Comparison of ENCODE assay signal across 10 cellular contexts in the genomic region with DNA sequence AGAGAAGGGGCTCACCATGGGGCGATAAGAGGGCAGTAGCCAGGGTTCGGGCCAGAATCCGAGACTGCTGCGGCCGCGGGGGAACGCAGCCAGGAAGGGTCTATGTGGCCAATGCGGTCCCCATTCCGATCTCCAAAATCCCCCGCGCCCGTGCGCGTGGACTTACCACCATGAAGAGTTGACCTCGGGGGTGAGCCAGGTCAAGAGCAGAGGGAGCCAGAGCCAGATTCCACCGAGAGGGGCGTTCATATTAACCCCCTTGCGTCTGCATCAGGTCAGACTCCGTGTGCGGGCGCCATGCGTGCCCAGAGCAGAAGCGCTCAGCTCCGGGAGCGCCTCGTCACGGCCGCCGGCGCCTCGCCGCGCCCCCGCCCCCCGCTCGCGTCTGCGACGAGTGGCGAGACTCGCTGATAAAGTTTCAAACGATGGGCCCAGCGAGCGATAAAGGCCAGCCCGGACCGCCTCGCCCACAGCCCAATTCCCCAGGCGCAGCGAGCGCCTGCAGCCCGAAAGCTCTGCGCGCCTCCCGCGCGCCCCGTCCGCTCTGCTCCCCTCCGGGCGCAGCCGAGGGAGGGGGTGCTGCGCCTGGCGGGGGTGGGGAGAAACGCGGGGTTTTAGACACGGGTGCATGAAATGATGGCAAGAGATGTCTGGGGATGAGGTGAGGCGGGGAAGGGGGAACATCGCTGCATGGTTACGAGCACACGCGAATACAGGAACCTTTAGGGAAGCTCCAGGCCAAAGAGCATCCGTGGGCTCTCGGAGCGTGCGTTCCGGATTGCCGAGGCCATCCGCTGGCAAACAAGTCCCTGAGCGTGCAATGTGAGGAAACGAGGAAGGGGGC. TPM values are rescaled to one million over a fixed set of nuclear protein-coding genes. Genes with fewer than 3 reads are reported as not detected.
A peak's percentile ranks its signal among the peaks of the same experiment; 100 is the strongest.
DNase-seq lines count a peak whose midpoint lies in the region; ATAC-seq, FAIRE-seq and TF ChIP-seq lines count a peak whose summit lies in the region.
"Had no signal": no experiment of that assay in that cellular context is flagged by ENCODE, and none has a peak within 500 bp of the region (broad histone marks: within the 10 kb centered on the region; RNA-seq: fewer than 3 reads in every experiment).

A gene (minus strand): TSS at position 318 of the 844 bp plus-strand sequence. CDS start 69 bp downstream, at position 249.

- no peaks in the 10 kb centered on the region for H3K9me3 Mint-ChIP-seq in endodermal cell
- H3K9me3 Mint-ChIP-seq in mesothelial cell of epicardium: peaks cover 18% of the 10 kb centered on the region
- H3K9me3 Mint-ChIP-seq in naive thymus-derived CD4-positive, alpha-beta T cell: peaks cover 0 to 20% (median 4%) of the 10 kb centered on the region in 11 donors

- H3K4me3 Mint-ChIP-seq in endodermal cell (peak within 1 kb of the TSS; percentile 67), mesothelial cell of epicardium (peak within 1 kb of the TSS; percentile 79)
- H3K4me3 Mint-ChIP-seq in naive thymus-derived CD4-positive, alpha-beta T cell: peak within 1 kb of the TSS in 2 of 10 donors; percentile 25 to 51

- CTCF ChIA-PET in AG04449 (lab: Yijun Ruan, JAX): interaction anchor here (1.1 to 4.1 kb wide), 5 partner anchors 11 to 165 kb away, joined by 3 to 24 read pairs (median 3); no protein-coding TSS in a partner anchor
- CTCF ChIA-PET in naive thymus-derived CD4-positive, alpha-beta T cell (lab: Charles Lee): no interaction called here

- no peaks in the 10 kb centered on the region; the same call in 1 of the 2 replicates for H3K9me3 ChIP-seq in HUES64 (ENCODE audit: insufficient read depth, low read depth, low read length)
- H3K9me3 ChIP-seq in endodermal cell (ENCODE audit: control insufficient read depth, low read length): no peaks in the 10 kb centered on the region
- H3K9me3 ChIP-seq in naive thymus-derived CD4-positive, alpha-beta T cell (ENCODE audit: control insufficient read depth in 2 of 3, low read length in 3 of 3): no peaks in the 10 kb centered on the region

- WGBS in HUES64: 1% methylated on average over 80 of the region's 80 CpGs
- WGBS in endodermal cell (ENCODE audit: insufficient coverage in 1 of 2, insufficient read length in 1 of 2), 2 experiments: 1 to 2% methylated on average over 21 to 80 of the region's 80 CpGs

- peaks cover 96% of the 10 kb centered on the region for H3K27me3 ChIP-seq in HUES64 (ENCODE audit: insufficient read depth, low read length)
- peaks cover 97% of the 10 kb centered on the region for H3K27me3 ChIP-seq in endodermal cell (ENCODE audit: control insufficient read depth, insufficient read depth, low read length, poor library complexity, severe bottlenecking)
- H3K27me3 ChIP-seq in naive thymus-derived CD4-positive, alpha-beta T cell (ENCODE audit: control insufficient read depth in 2 of 2, insufficient read depth in 2 of 2, low read length in 2 of 2): peaks cover 0 to 3% of the 10 kb centered on the region in 2 donors

- H3K27me3 Mint-ChIP-seq in endodermal cell (ENCODE audit: insufficient read depth) (peaks cover 100% of the 10 kb centered on the region), mesothelial cell of epicardium (ENCODE audit: low read depth) (peaks cover 17% of the 10 kb centered on the region)
- H3K27me3 Mint-ChIP-seq in naive thymus-derived CD4-positive, alpha-beta T cell: peaks cover 56 to 66% (median 63%) of the 10 kb centered on the region in 5 donors

- H3K4me1 Mint-ChIP-seq in endodermal cell (peaks cover 13% of the 10 kb centered on the region), mesothelial cell of epicardium (peaks cover 39% of the 10 kb centered on the region)
- peaks cover 0 to 4% (median 0%) of the 10 kb centered on the region in 7 donors for H3K4me1 Mint-ChIP-seq in naive thymus-derived CD4-positive, alpha-beta T cell

- no peak for FAIRE-seq in GM19239 (lab: Jason Lieb, UNC)

- peaks cover 4% of the 10 kb centered on the region; the same call in 1 of the 2 replicates for H3K4me1 ChIP-seq in HUES64 (ENCODE audit: insufficient read depth, low read length)
- H3K4me1 ChIP-seq in endodermal cell (ENCODE audit: control insufficient read depth, insufficient read depth, low read length): no peaks in the 10 kb centered on the region
- H3K4me1 ChIP-seq in naive thymus-derived CD4-positive, alpha-beta T cell (ENCODE audit: control insufficient read depth in 2 of 2, insufficient read depth in 2 of 2, low read length in 2 of 2): no peaks in the 10 kb centered on the region

- H3K36me3 Mint-ChIP-seq in endodermal cell (ENCODE audit: low read depth): no peaks in the 10 kb centered on the region
- peaks cover 13% of the 10 kb centered on the region for H3K36me3 Mint-ChIP-seq in mesothelial cell of epicardium
- H3K36me3 Mint-ChIP-seq in naive thymus-derived CD4-positive, alpha-beta T cell: peaks cover 0 to 15% (median 0%) of the 10 kb centered on the region in 5 donors

- no peak within 1 kb of the TSS for H3K9ac ChIP-seq in HUES64 (ENCODE audit: low read depth, low read length)
- no peak within 1 kb of the TSS for H3K9ac ChIP-seq in endodermal cell (ENCODE audit: extremely low read depth, low read length, poor library complexity, severe bottlenecking)

- TF ChIP-seq CTCF in AG04449 (IDR thresholded peaks at IDR 0.05; ENCODE audit: insufficient read depth, low read length, missing control alignments) (no peak), endodermal cell (conservative IDR thresholded peaks at IDR 0.05) (no peak), mesothelial cell of epicardium (IDR thresholded peaks at IDR 0.05; ENCODE audit: unreplicated experiment) (no peak)

- no peak for DNase-seq in AG04449 (ENCODE audit: low read depth, low spot score)
- peak; percentile 61 for DNase-seq in endodermal cell
- peak in 1 of 2 experiments; percentile 57 for DNase-seq in mesothelial cell of epicardium (ENCODE audit: low spot score in 2 of 2, unreplicated experiment in 2 of 2)
- DNase-seq in naive thymus-derived CD4-positive, alpha-beta T cell: no peak
- DNase-seq in NK-92 treated with Interleukin-12 subunit alpha and Interleukin-12 subunit beta, amount 100 ng/mL, for 24 hours (lab: John Stamatoyannopoulos, UW): no peak
- DNase-seq in GM19239 (ENCODE audit: insufficient read length, low spot score): no peak
- DNase-seq: activated CD4-positive, alpha-beta T cell treated with anti-CD3 and anti-CD28 coated beads for 4 hours had no signal

- no peak for ATAC-seq in naive thymus-derived CD4-positive, alpha-beta T cell
- no peak for ATAC-seq in HG03159 (IDR thresholded peaks at IDR 0.05; ENCODE audit: unreplicated experiment)

- intact Hi-C loops in naive thymus-derived CD4-positive, alpha-beta T cell (cut with micrococcal nuclease): no loop called here

- H3K36me3 ChIP-seq in HUES64 (ENCODE audit: insufficient read depth, low read length) (no peaks in the 10 kb centered on the region), endodermal cell (ENCODE audit: control insufficient read depth, insufficient read depth, low read length) (no peaks in the 10 kb centered on the region)
- H3K36me3 ChIP-seq in naive thymus-derived CD4-positive, alpha-beta T cell (ENCODE audit: control insufficient read depth in 2 of 3, insufficient read depth in 3 of 3, low read length in 3 of 3): no peaks in the 10 kb centered on the region

- POLR2A ChIA-PET in AG04449 (lab: Yijun Ruan, JAX): interaction anchor here (0.9 to 1.8 kb wide), 4 partner anchors 26 to 399 kb away, joined by 3 to 7 read pairs (median 3); a partner anchor contains a TSS
- POLR2A ChIA-PET in naive thymus-derived CD4-positive, alpha-beta T cell (lab: Charles Lee): no interaction called here

- H3K4me3 ChIP-seq in AG04449 (ENCODE audit: low read depth, low read length): peak within 1 kb of the TSS; percentile 54
- peak within 1 kb of the TSS; percentile 59 for H3K4me3 ChIP-seq in HUES64 (ENCODE audit: low read length)
- peak within 1 kb of the TSS; percentile 76 for H3K4me3 ChIP-seq in endodermal cell (ENCODE audit: low read length)
- no peak within 1 kb of the TSS for H3K4me3 ChIP-seq in naive thymus-derived CD4-positive, alpha-beta T cell (ENCODE audit: low read length)

- H3K27ac Mint-ChIP-seq in endodermal cell (no peak within 1 kb of the TSS), mesothelial cell of epicardium (peak within 1 kb of the TSS; percentile 89)
- H3K27ac Mint-ChIP-seq in naive thymus-derived CD4-positive, alpha-beta T cell: no peak within 1 kb of the TSS

- H3K27ac ChIP-seq in HUES64 (ENCODE audit: low read depth, low read length) (no peak within 1 kb of the TSS), endodermal cell (ENCODE audit: low read depth, low read length) (no peak within 1 kb of the TSS)
- H3K27ac ChIP-seq in naive thymus-derived CD4-positive, alpha-beta T cell (ENCODE audit: low read depth, low read length): no peak within 1 kb of the TSS

RNA-seq across cellular contexts. Expression of the gene that starts here (rescaled TPM):
- polyA plus RNA-seq in HUES64 (2013, experiment 1 of 2): not detected
- not detected for polyA plus RNA-seq in HUES64 (2013, experiment 2 of 2)
- not detected for total RNA-seq in endodermal cell
- polyA plus RNA-seq in endodermal cell (2013, experiment 1 of 2): not detected
- not detected for polyA plus RNA-seq in endodermal cell (2013, experiment 2 of 2)
- 19.9 to 24.1 TPM (median 22.1 TPM) in 3 replicates for total RNA-seq in mesothelial cell of epicardium
- total RNA-seq in naive thymus-derived CD4-positive, alpha-beta T cell: not detected
- polyA plus RNA-seq in naive thymus-derived CD4-positive, alpha-beta T cell: not detected
- total RNA-seq: HT1080 had no signal

Comparison
In these comparisons a context has a peak if more than half of its experiments do, and no peak if none do; other contexts are left out.
1. RNA of the gene that starts here (total RNA-seq): 19.9 to 24.1 TPM in mesothelial cell of epicardium; not detected in endodermal cell and not detected in naive thymus-derived CD4-positive, alpha-beta T cell; every median in the first group is over 10 times any median in the second.
2. Peak in DNase-seq and H3K4me3 ChIP-seq in endodermal cell; RNA of the gene not detected or under 1 TPM.